ENCODE assay signal across 8 cellular contexts in the genomic region with DNA sequence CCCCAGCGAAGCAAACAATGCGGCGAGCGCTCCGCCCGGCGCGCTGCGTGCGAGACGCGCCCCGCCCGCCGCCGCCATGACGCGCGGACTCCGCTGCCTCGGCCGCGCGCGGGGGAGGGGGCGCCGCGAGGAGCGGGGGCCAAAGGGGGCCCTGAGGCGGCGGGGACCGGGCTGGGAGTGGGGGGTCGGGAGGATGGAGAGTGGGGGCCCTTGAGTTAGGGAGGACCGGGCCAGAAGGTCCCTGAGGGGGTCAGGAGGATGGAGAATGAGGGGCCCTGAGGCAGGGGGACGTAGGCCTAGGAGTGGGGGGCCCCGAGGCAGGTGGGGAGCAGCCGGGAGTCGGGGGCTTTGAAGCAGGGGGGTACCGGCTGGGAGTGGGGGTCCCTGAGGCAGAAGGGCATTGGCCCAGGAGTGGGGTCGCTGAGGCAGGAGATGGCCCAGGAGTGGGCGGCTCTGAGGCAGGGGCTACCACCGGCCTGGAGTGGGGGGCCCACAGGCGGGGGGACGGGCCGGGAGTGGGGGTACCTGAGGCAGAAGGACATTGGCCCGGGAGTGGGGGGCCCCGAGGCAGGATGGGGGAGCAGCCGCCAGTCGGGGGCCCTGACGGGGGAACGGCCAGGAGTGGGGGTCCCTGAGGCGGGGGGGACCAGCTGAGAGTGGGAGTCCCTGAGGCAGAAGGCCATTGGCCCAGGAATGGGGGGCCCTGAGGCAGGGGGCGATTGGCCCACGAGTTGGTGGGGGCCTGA. TPM values are rescaled to one million over a fixed set of nuclear protein-coding genes. Genes with fewer than 3 reads are reported as not detected.
DNase-seq lines count a peak whose midpoint lies in the region; ATAC-seq, FAIRE-seq and TF ChIP-seq lines count a peak whose summit lies in the region.

Gene BRD1, minus strand, starts transcription at position 21 of the 746 bp plus-strand sequence. CDS start 3,556 bp downstream, outside the sequence.

- no peak for FAIRE-seq in astrocyte (lab: Jason Lieb, UNC)

- H3K36me3 Mint-ChIP-seq in astrocyte (ENCODE audit: low read depth, unreplicated experiment): peaks cover 10% of the 10 kb centered on the region

- TF ChIP-seq POLR2A in prostate gland (IDR thresholded peaks at IDR 0.05): peak; percentile 23

- H3K4me1 Mint-ChIP-seq in astrocyte (ENCODE audit: low read depth, unreplicated experiment): peaks cover 26% of the 10 kb centered on the region

- H3K9ac ChIP-seq in ES-I3 (ENCODE audit: low read depth, low read length) (peak within 1 kb of the TSS; percentile 94), astrocyte (ENCODE audit: low read length) (peak within 1 kb of the TSS; percentile 90)

- H3K79me2 ChIP-seq in astrocyte (ENCODE audit: insufficient read depth, low read length): peaks cover 41% of the 10 kb centered on the region

- peaks cover 3% of the 10 kb centered on the region for H3K27me3 ChIP-seq in astrocyte (ENCODE audit: insufficient read depth, low read length)
- H3K27me3 ChIP-seq in right atrium auricular region: no peaks in the 10 kb centered on the region
- H3K27me3 ChIP-seq in prostate gland (replicated peaks; ENCODE audit: insufficient read depth): no peaks in the 10 kb centered on the region

- H3K4me2 ChIP-seq in astrocyte (ENCODE audit: low read length): peak within 1 kb of the TSS; percentile 95

- peaks cover 2% of the 10 kb centered on the region for H3K9me3 Mint-ChIP-seq in astrocyte (ENCODE audit: unreplicated experiment)

- ATAC-seq in GM19397 (IDR thresholded peaks at IDR 0.05; ENCODE audit: unreplicated experiment): no peak

- WGBS in prostate gland: 45% methylated on average over 13 of the region's 54 CpGs

- H4K20me1 ChIP-seq in astrocyte (ENCODE audit: insufficient read depth, low read length): peaks cover 39% of the 10 kb centered on the region

- DNase-seq in HK-2 (ENCODE audit: unreplicated experiment) (peak; percentile 36), SW480 (ENCODE audit: low spot score) (peak; percentile 31), astrocyte (ENCODE audit: low read depth) (peak; percentile 40), right atrium auricular region (ENCODE audit: low spot score) (no peak), prostate gland (ENCODE audit: low spot score) (no peak), cortex of kidney (lab: John Stamatoyannopoulos, UW) (no peak)

- H2AFZ ChIP-seq in astrocyte (ENCODE audit: low read depth, low read length): peak within 1 kb of the TSS; percentile 85

- peak within 1 kb of the TSS; percentile 94 for H3K4me3 Mint-ChIP-seq in astrocyte (ENCODE audit: unreplicated experiment)

- H3K27ac ChIP-seq in astrocyte (ENCODE audit: low read depth, low read length): peak within 1 kb of the TSS; percentile 82
- H3K27ac ChIP-seq in right atrium auricular region: peak within 1 kb of the TSS; percentile 83 to 87
- H3K27ac ChIP-seq in prostate gland: peak within 1 kb of the TSS; percentile 82 to 84

- H3K27ac Mint-ChIP-seq in astrocyte (ENCODE audit: unreplicated experiment): peak within 1 kb of the TSS; percentile 66

- H3K4me3 ChIP-seq in astrocyte (ENCODE audit: insufficient read depth, low read depth, low read length): peak within 1 kb of the TSS; percentile 65
- peak within 1 kb of the TSS; percentile 71 to 78 for H3K4me3 ChIP-seq in right atrium auricular region
- peak within 1 kb of the TSS; percentile 75 to 79 for H3K4me3 ChIP-seq in prostate gland

- TF ChIP-seq CTCF in astrocyte (IDR thresholded peaks at IDR 0.05; ENCODE audit: insufficient read depth, low read depth, low read length) (no peak), right atrium auricular region (IDR thresholded peaks at IDR 0.05) (no peak), prostate gland (IDR thresholded peaks at IDR 0.05) (no peak)

- H3K36me3 ChIP-seq in ES-I3 (ENCODE audit: insufficient read depth, low read length) (peaks cover 11% of the 10 kb centered on the region; the same call in 1 of the 2 replicates), astrocyte (ENCODE audit: insufficient read depth, low read length) (peaks cover 3% of the 10 kb centered on the region), right atrium auricular region (peaks cover 11% of the 10 kb centered on the region), prostate gland (peaks cover 0 to 7% of the 10 kb centered on the region in 2 donors)

- peaks cover 5% of the 10 kb centered on the region for H3K27me3 Mint-ChIP-seq in astrocyte (ENCODE audit: low read depth, unreplicated experiment)

- H3K9me3 ChIP-seq in ES-I3 (ENCODE audit: control insufficient read depth, insufficient read depth, low read length): no peaks in the 10 kb centered on the region; the same call in 1 of the 2 replicates
- no peaks in the 10 kb centered on the region for H3K9me3 ChIP-seq in astrocyte (ENCODE audit: insufficient read depth, low read depth, low read length)
- H3K9me3 ChIP-seq in right atrium auricular region: no peaks in the 10 kb centered on the region
- H3K9me3 ChIP-seq in prostate gland: no peaks in the 10 kb centered on the region

- intact Hi-C loops in prostate gland (cut with DNase I): no loop called here

- H3K4me1 ChIP-seq in ES-I3 (ENCODE audit: insufficient read depth, low read length) (peaks cover 7% of the 10 kb centered on the region; the same call in 1 of the 2 replicates), astrocyte (ENCODE audit: insufficient read depth, low read length) (peaks cover 15% of the 10 kb centered on the region), right atrium auricular region (peaks cover 0 to 32% of the 10 kb centered on the region in 2 donors), prostate gland (replicated peaks) (peaks cover 5% of the 10 kb centered on the region)

RNA-seq across cellular contexts. Expression of gene BRD1, which starts in this region (rescaled TPM):
- total RNA-seq in astrocyte: 30.0 and 32.4 TPM in 2 replicates
- total RNA-seq in right atrium auricular region: 10 to 100 TPM; 17.7 to 20.8 TPM
- 10 to 100 TPM; 40.3 to 74.2 TPM for total RNA-seq in prostate gland

Comparison
In these comparisons a context has a peak if more than half of its experiments do, and no peak if none do; other contexts are left out.
1. DNase-seq: peak in HK-2 (single experiment), SW480 (single experiment) and astrocyte (single experiment); none in right atrium auricular region (single experiment), prostate gland (single experiment) and cortex of kidney (single experiment).
2. Peak in every context shown above with its lines, with median percentiles within 50 percentile points of each other: H3K27ac ChIP-seq and H3K4me3 ChIP-seq.